25 cellular contexts compared by ENCODE assay signal in genomic region chr17:79989106-79989835, GRCh38. TPM values are rescaled to one million over a fixed set of nuclear protein-coding genes. Genes with fewer than 3 reads are reported as not detected.
DNase-seq lines count a peak whose midpoint lies in the region; ATAC-seq, FAIRE-seq and TF ChIP-seq lines count a peak whose summit lies in the region.
"Had no signal": no experiment of that assay in that cellular context is flagged by ENCODE, and none has a peak within 500 bp of the region (broad histone marks: within the 10 kb centered on the region; RNA-seq: fewer than 3 reads in every experiment).

No MANE protein-coding gene starts in this region.

- intact Hi-C loops in IMR-90 (cut with micrococcal nuclease) = no loop called here
- intact Hi-C loops in sciatic nerve (cut with DNase I) = loop anchor here (10.0 kb wide), 1 partner anchor 144 kb away; no protein-coding TSS in a partner anchor

- H4K8ac ChIP-seq in IMR-90 (ENCODE audit: low read depth in 2 of 2, low read length in 2 of 2) = peak overlapping the region in 1 of 2 experiments; percentile 84; a peak in 1 of 4 replicates

- in situ Hi-C loops in IMR-90 (cut with MboI; ENCODE audit: low sequenced_read_pairs) = loop anchor here (5.0 to 10.0 kb wide), 3 partner anchors 144 to 242 kb away; no protein-coding TSS in a partner anchor

- peak overlapping the region; percentile 77 for H2AK9ac ChIP-seq in IMR-90 (replicated peaks; ENCODE audit: low read depth, low read length, poor library complexity)

- H3K36me3 ChIP-seq in BLaER1 treated with 17β-estradiol and CSF1 and Interleukin-3, amounts not matched to agents 10 nM and 100 nM = no peaks in the 10 kb centered on the region
- no peaks in the 10 kb centered on the region for H3K36me3 ChIP-seq in IMR-90 (ENCODE audit: control insufficient read depth, insufficient read depth, low read length)
- H3K36me3 ChIP-seq in small intestine (ENCODE audit: control insufficient read depth in 2 of 2, insufficient read depth in 2 of 2, low read length in 2 of 2) = no peaks in the 10 kb centered on the region
- H3K36me3 ChIP-seq: heart left ventricle had no signal

- no peak overlapping the region for H3K4me3 ChIP-seq in BLaER1 treated with 17β-estradiol and CSF1 and Interleukin-3, amounts not matched to agents 10 nM and 100 nM
- H3K4me3 ChIP-seq in IMR-90 (ENCODE audit: insufficient read depth, low read depth, low read length) (no peak overlapping the region), small intestine (ENCODE audit: low read depth in 1 of 2, low read length in 2 of 2) (no peak overlapping the region)
- H3K4me3 ChIP-seq: heart left ventricle, psoas muscle had no signal

- H2BK5ac ChIP-seq in IMR-90 (ENCODE audit: low read depth, low read length, poor library complexity, severe bottlenecking) = no peak overlapping the region

- no peak overlapping the region for H2AFZ ChIP-seq in IMR-90 (replicated peaks; ENCODE audit: low read length, poor library complexity)

- H3K4me2 ChIP-seq in BLaER1 treated with 17β-estradiol and CSF1 and Interleukin-3, amounts not matched to agents 10 nM and 100 nM = peak overlapping the region; percentile 64 to 91 (median 83); a peak in 21 of 22 replicates
- no peak overlapping the region for H3K4me2 ChIP-seq in IMR-90 (ENCODE audit: low read depth, low read length)

- peaks cover 26% of the 10 kb centered on the region for H3K9me1 ChIP-seq in IMR-90 (ENCODE audit: insufficient read depth, low read length)

- no peak overlapping the region; the same call in 1 of the 2 replicates for H4K91ac ChIP-seq in IMR-90 (ENCODE audit: insufficient read depth, low read depth, low read length)

- no peak overlapping the region for H3K56ac ChIP-seq in IMR-90 (ENCODE audit: extremely low read depth, insufficient read depth, low read length)

- peak overlapping the region in 1 of 11 experiments; percentile 44; a peak in 3 of 22 replicates for H3K27ac ChIP-seq in BLaER1 treated with 17β-estradiol and CSF1 and Interleukin-3, amounts not matched to agents 10 nM and 100 nM
- H3K27ac ChIP-seq in IMR-90 (ENCODE audit: insufficient read depth, low read length) = no peak overlapping the region
- peak overlapping the region; percentile 24 to 69 for H3K27ac ChIP-seq in small intestine (ENCODE audit: low read depth in 1 of 2, low read length in 1 of 2)
- H3K27ac ChIP-seq: heart left ventricle, psoas muscle had no signal

- no TSS peak for BruUV-seq in IMR-90 (replicated peaks; lab: Mats Ljungman, UMichigan)

- H4K20me1 ChIP-seq in BLaER1 treated with 17β-estradiol and CSF1 and Interleukin-3, amounts not matched to agents 10 nM and 100 nM = peaks cover 5 to 50% (median 17%) of the 10 kb centered on the region in 11 experiments; a peak in 14 of 22 replicates
- peaks cover 6% of the 10 kb centered on the region for H4K20me1 ChIP-seq in IMR-90 (ENCODE audit: insufficient read depth, low read length)

- no peak overlapping the region for H3K23ac ChIP-seq in IMR-90 (ENCODE audit: low read depth, low read length)

- no peak for TF ChIP-seq RAD21 in IMR-90 (IDR thresholded peaks at IDR 0.05; ENCODE audit: low read length)

- POLR2A ChIA-PET in IMR-90 (lab: Charles Lee; ENCODE audit: unreplicated experiment) = no interaction called here

- no peak overlapping the region for H4K5ac ChIP-seq in IMR-90 (ENCODE audit: low read depth, low read length)

- no peak overlapping the region for H2BK20ac ChIP-seq in IMR-90 (ENCODE audit: low read depth, low read length)

- no peak overlapping the region for H3K14ac ChIP-seq in IMR-90 (replicated peaks; ENCODE audit: low read depth, low read length)

- ATAC-seq in IMR-90 (ENCODE audit: low read depth) (no peak), sciatic nerve (no peak), GM18517 (IDR thresholded peaks at IDR 0.05; ENCODE audit: unreplicated experiment) (no peak)
- ATAC-seq: activated CD8-positive, alpha-beta T cell treated with anti-CD3 and anti-CD28 coated beads, Interleukin-2, amount 10 ng/mL, durations not matched to agents 7 days and 5 days; activated T-cell treated with anti-CD3 and anti-CD28 coated beads, Interleukin-2, amount 50 U/mL, for 4 hours; heart left ventricle; naive thymus-derived CD4-positive, alpha-beta T cell; psoas muscle had no signal

- no peak for TF ChIP-seq POLR2A in IMR-90 (IDR thresholded peaks at IDR 0.05; ENCODE audit: low read depth, low read length)

- peak overlapping the region; percentile 71 for H2AK5ac ChIP-seq in IMR-90 (ENCODE audit: low read depth, low read length)

- FAIRE-seq in small intestine (lab: Jason Lieb, UNC) = no peak
- FAIRE-seq: astrocyte, endometrium had no signal

- dilution Hi-C loops in IMR-90 (cut with HindIII; ENCODE audit: low sequenced_read_pairs, unreplicated experiment) = no loop called here

- H2BK120ac ChIP-seq in IMR-90 (ENCODE audit: low read depth, low read length) = no peak overlapping the region

- no peak for TF ChIP-seq CTCF in IMR-90 (conservative IDR thresholded peaks at IDR 0.05; ENCODE audit: low read depth, low read length)

- WGBS in IMR-90 (ENCODE audit: extremely low coverage in 2 of 2, insufficient read length in 1 of 2), 2 experiments = 94% methylated on average over 15 of the region's 20 CpGs; no CpG with 5 or more reads in 1 of the 2 experiments
- 68 to 85% (median 74%) methylated on average over 20 of the region's 20 CpGs for WGBS in small intestine, 3 donors

- no peak overlapping the region for H3K4ac ChIP-seq in IMR-90 (ENCODE audit: low read depth, low read length)

- H3K9ac ChIP-seq in BLaER1 treated with 17β-estradiol and CSF1 and Interleukin-3, amounts not matched to agents 10 nM and 100 nM = peak overlapping the region in 3 of 11 experiments; percentile 2 to 59 (median 46); a peak in 4 of 22 replicates
- no peak overlapping the region for H3K9ac ChIP-seq in IMR-90 (ENCODE audit: low read depth, low read length)

- peaks cover 8 to 51% of the 10 kb centered on the region in 2 experiments; a peak in 3 of 4 replicates for H3K79me1 ChIP-seq in IMR-90 (ENCODE audit: low read depth in 1 of 2, low read length in 2 of 2)

- 0 out of 3 replicates have a peak overlapping the region, but pooled peaks have one; percentile 33 for H2BK15ac ChIP-seq in IMR-90 (ENCODE audit: low read depth, low read length)

- no peak overlapping the region for H3K18ac ChIP-seq in IMR-90 (ENCODE audit: low read depth, low read length)

- peaks cover 0 to 36% (median 17%) of the 10 kb centered on the region in 11 experiments; a peak in 14 of 22 replicates for H3K27me3 ChIP-seq in BLaER1 treated with 17β-estradiol and CSF1 and Interleukin-3, amounts not matched to agents 10 nM and 100 nM
- H3K27me3 ChIP-seq in IMR-90 (ENCODE audit: control insufficient read depth, insufficient read depth, low read length) (no peaks in the 10 kb centered on the region), small intestine (ENCODE audit: control insufficient read depth in 2 of 2, insufficient read depth in 2 of 2, low read length in 2 of 2) (no peaks in the 10 kb centered on the region)
- H3K27me3 ChIP-seq: heart left ventricle had no signal

- CTCF ChIA-PET in IMR-90 (lab: Yijun Ruan, JAX) = no interaction called here

- peaks cover 45 to 96% (median 90%) of the 10 kb centered on the region in 10 experiments for H3K4me1 ChIP-seq in BLaER1 treated with 17β-estradiol and CSF1 and Interleukin-3, amounts not matched to agents 10 nM and 100 nM
- H3K4me1 ChIP-seq in IMR-90 (ENCODE audit: control insufficient read depth, insufficient read depth, low read length) (peaks cover 39% of the 10 kb centered on the region), small intestine (ENCODE audit: control insufficient read depth in 2 of 2, insufficient read depth in 1 of 2, low read depth in 1 of 2, low read length in 1 of 2) (peaks cover 8 to 17% of the 10 kb centered on the region in 2 donors)
- H3K4me1 ChIP-seq: psoas muscle had no signal

- DNase-seq in IMR-90 (no peak), left kidney (ENCODE audit: low read depth, low spot score) (peak; percentile 53), small intestine (no peak), sciatic nerve (ENCODE audit: low spot score) (no peak), DMS79 treated with DMSO at 0.1 percent for 48 hours (lab: John Stamatoyannopoulos, UW) (no peak)
- DNase-seq in activated naive CD4-positive, alpha-beta T cell (lab: John Stamatoyannopoulos, UW) = no peak
- DNase-seq: activated CD8-positive, alpha-beta T cell treated with anti-CD3 and anti-CD28 coated beads, Interleukin-2, amount 10 ng/mL, durations not matched to agents 7 days and 5 days; activated T-cell treated with anti-CD3 and anti-CD28 coated beads, Interleukin-2, amount 50 U/mL, for 4 hours; GOT3; immature natural killer cell; naive thymus-derived CD4-positive, alpha-beta T cell; NCI-H1436; NCI-H2171 treated with DMSO at 0.1 percent for 48 hours; NCI-H748 treated with DMSO at 0.1 percent for 48 hours; SIG-M5; stimulated activated CD4-positive, alpha-beta T cell treated with anti-CD3 and anti-CD28 coated beads, Interleukin-12 subunit alpha, Interleukin-12 subunit beta, amount 100 ng/mL, for 4 hours; stimulated activated CD8-positive, alpha-beta memory T cell treated with anti-CD3 and anti-CD28 coated beads, Interleukin-4, amount 100 ng/mL, for 48 hours had no signal

- H3K9me3 ChIP-seq in BLaER1 treated with 17β-estradiol and CSF1 and Interleukin-3, amounts not matched to agents 10 nM and 100 nM (replicated peaks in 1 of 11) = no peaks in the 10 kb centered on the region
- H3K9me3 ChIP-seq in IMR-90 (ENCODE audit: control insufficient read depth, insufficient read depth, low read length) (no peaks in the 10 kb centered on the region), small intestine (ENCODE audit: control insufficient read depth, low read depth) (no peaks in the 10 kb centered on the region)
- H3K9me3 ChIP-seq: heart left ventricle, psoas muscle had no signal

TF ChIP-seq in IMR-90, 13 proteins besides CTCF, POLR2A, EP300 and RAD21 (continues in another document):
- no peak for TF ChIP-seq MAFK (IDR thresholded peaks at IDR 0.05; ENCODE audit: low read depth, low read length)
- TF ChIP-seq FOS (IDR thresholded peaks at IDR 0.05; ENCODE audit: low read depth, low read length) = no peak

RNA-seq across cellular contexts. Expression of gene TBC1D16, which starts 46.4 kb away (rescaled TPM):
- total RNA-seq in IMR-90 (2012; rRNA removed) (14.4 and 16.7 TPM in 2 replicates), sciatic nerve (46.9 TPM)
- polyA plus RNA-seq in IMR-90 (2012; rRNA removed) (9.2 and 10.1 TPM in 2 replicates), small intestine (10 to 100 TPM in 1 of 3 donors, 1 to 10 TPM in 2; 1.6 to 27.1 (median 3.2) TPM)
- polyA plus RNA-seq in IMR-90 (2012; cell fraction: cytosol; rRNA removed) = 6.3 and 8.7 TPM in 2 replicates
- polyA plus RNA-seq in IMR-90 (2012; cell fraction: nucleus; rRNA removed; ENCODE audit: low replicate concordance) = 14.0 and 18.3 TPM in 2 replicates

RNA-seq across cellular contexts. Expression of gene CCDC40, which starts 47.2 kb away (rescaled TPM):
- 0.90 and 1.9 TPM in 2 replicates for total RNA-seq in IMR-90 (2012; rRNA removed)
- 3.8 and 4.7 TPM in 2 replicates for polyA plus RNA-seq in IMR-90 (2012; rRNA removed)
- 1.2 and 1.6 TPM in 2 replicates for polyA plus RNA-seq in IMR-90 (2012; cell fraction: cytosol; rRNA removed)
- 17.9 and 21.8 TPM in 2 replicates for polyA plus RNA-seq in IMR-90 (2012; cell fraction: nucleus; rRNA removed; ENCODE audit: low replicate concordance)
- polyA plus RNA-seq in small intestine = 1 to 10 TPM in 1 of 3 donors, under 1 TPM in 2; 0.45 to 1.2 (median 0.81) TPM
- 12.6 TPM for total RNA-seq in sciatic nerve
- total RNA-seq: activated CD8-positive, alpha-beta T cell treated with anti-CD3 and anti-CD28 coated beads, Interleukin-2, amount 10 ng/mL, durations not matched to agents 7 days and 5 days; OCI-LY7; T-helper 1 cell treated with Interleukin-12 subunit alpha and Interleukin-12 subunit beta and Interleukin-4 antibody, amounts not matched to agents 30 ng/mL and 1 ng/mL, for 36 hours had no signal
- polyA plus RNA-seq: immature natural killer cell; naive thymus-derived CD4-positive, alpha-beta T cell had no signal
